Comparison of ENCODE assay signal across 20 cellular contexts in genomic region chr6:1003394-1004160, GRCh38.
"Had no signal": no experiment of that assay in that cellular context is flagged by ENCODE, and none has a peak within 500 bp of the region (broad histone marks: within the 10 kb centered on the region; RNA-seq: fewer than 3 reads in every experiment).

No MANE protein-coding gene starts in this region.

- H3K27me3 ChIP-seq: SJSA1 had no signal

- ATAC-seq: HepG2 had no signal

- DNase-seq: IMR-90, MV-4-11, NCI-H1048, NCI-H1105, NCI-H1417, NCI-H1436 treated with DMSO at 0.1 percent for 48 hours, NCI-H187, NCI-H2029, NCI-H2081 treated with DMSO at 0.1 percent for 48 hours, NCI-H2171, NCI-H524, NCI-H69, NCI-H774, Right ventricle myocardium superior, RPMI8226, SIG-M5 had no signal

- H3K27ac ChIP-seq: SJSA1, SK-N-MC had no signal

- FAIRE-seq: HepG2, RCC 7860 had no signal

- H3K9me3 ChIP-seq: SJSA1 had no signal

- H3K4me3 ChIP-seq: SJSA1, SK-N-MC had no signal

- H3K36me3 ChIP-seq: SJSA1 had no signal
